In the genomic region with DNA sequence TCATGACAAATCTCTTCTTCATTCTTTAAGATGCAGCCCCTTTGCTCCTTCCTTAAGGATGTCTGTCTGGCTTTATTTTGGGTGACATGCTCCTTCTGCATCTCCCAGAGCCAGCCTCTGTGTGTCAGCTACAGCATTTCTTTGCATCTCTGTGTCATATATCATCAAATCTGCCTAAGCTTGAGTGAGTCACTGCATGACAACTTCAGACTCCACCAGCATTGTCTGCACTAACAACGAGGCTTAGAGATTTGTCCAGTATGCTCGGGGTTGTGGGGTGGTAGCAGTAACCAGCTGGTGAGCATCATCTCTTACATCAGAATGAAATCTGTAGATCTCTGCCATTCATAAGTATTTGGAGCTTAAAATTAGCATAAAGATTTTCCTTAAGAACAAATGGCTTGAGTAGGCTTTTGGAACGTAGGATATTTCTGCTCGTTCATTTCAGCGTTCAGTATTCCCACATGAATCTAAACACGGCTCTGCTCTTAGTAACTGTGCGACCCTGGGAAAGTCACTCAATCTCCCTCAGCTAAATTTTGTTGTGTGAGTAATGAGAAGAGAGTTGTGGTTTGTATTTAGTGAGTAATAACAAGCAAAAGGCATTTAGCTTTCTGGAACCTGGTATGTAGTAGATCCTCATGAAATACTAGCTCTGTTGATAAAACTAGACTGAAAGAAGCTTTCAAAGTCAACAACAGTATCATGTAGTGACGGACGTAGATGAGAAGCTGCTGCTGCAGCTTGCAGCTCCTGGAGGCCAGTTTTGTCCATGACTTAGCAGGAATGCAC, we compare ENCODE assay signal across 8 cellular contexts.
DNase-seq lines count a peak whose midpoint lies in the region; TF ChIP-seq lines count a peak whose summit lies in the region.
"Not testable (repeated sequence)": the region's sequence is repeated elsewhere in the genome, so short reads cannot be mapped to it uniquely, and the experiment has no call there.

No MANE protein-coding gene starts in this region.

- TF ChIP-seq CTCF in HFFc6 (IDR thresholded peaks at IDR 0.05); epithelial cell of esophagus (IDR thresholded peaks at IDR 0.05; ENCODE audit: insufficient read depth, low read depth, low read length, missing control alignments); kidney epithelial cell (IDR thresholded peaks at IDR 0.05; ENCODE audit: insufficient read depth, low read length, poor library complexity, severe bottlenecking): not testable (repeated sequence)

- peak; percentile 74 for DNase-seq in Daoy (ENCODE audit: low read depth)
- DNase-seq in HFFc6 = peak; percentile 67
- peak; percentile 42 for DNase-seq in NK-92 treated with Interleukin-12 subunit alpha and Interleukin-12 subunit beta, amount 100 ng/mL, for 24 hours (lab: John Stamatoyannopoulos, UW)
- peak; percentile 36 for DNase-seq in activated CD4-positive, alpha-beta T cell treated with anti-CD3 and anti-CD28 coated beads for 48 hours
- peak; percentile 34 for DNase-seq in activated naive CD4-positive, alpha-beta T cell treated with anti-CD3 and anti-CD28 coated beads for 36 hours
- DNase-seq in epithelial cell of esophagus (ENCODE audit: low read depth) = peak; percentile 65
- peak; percentile 7 for DNase-seq in kidney epithelial cell (ENCODE audit: low read depth)

- peak overlapping the region; percentile 58 for H3K27ac Mint-ChIP-seq in HFFc6
- H3K27ac Mint-ChIP-seq in activated naive CD4-positive, alpha-beta T cell treated with anti-CD3 and anti-CD28 coated beads for 36 hours = not testable (repeated sequence)
- peak overlapping the region; percentile 24 for H3K27ac Mint-ChIP-seq in stimulated activated naive CD8-positive, alpha-beta T cell treated with anti-CD3 and anti-CD28 coated beads, Interleukin-15, Interleukin-2, amounts not matched to agents 100 ng/mL and 50 ng/mL, for 24 hours

- H3K36me3 Mint-ChIP-seq in HFFc6 (ENCODE audit: low read depth); activated naive CD4-positive, alpha-beta T cell treated with anti-CD3 and anti-CD28 coated beads for 36 hours (ENCODE audit: low read depth); stimulated activated naive CD8-positive, alpha-beta T cell treated with anti-CD3 and anti-CD28 coated beads, Interleukin-15, Interleukin-2, amounts not matched to agents 100 ng/mL and 50 ng/mL, for 24 hours (ENCODE audit: low read depth): not testable (repeated sequence)

- intact Hi-C loops in activated naive CD4-positive, alpha-beta T cell treated with anti-CD3 and anti-CD28 coated beads for 36 hours (cut with micrococcal nuclease) = not testable (repeated sequence)

- not testable (repeated sequence) for H3K9me3 Mint-ChIP-seq in HFFc6; activated naive CD4-positive, alpha-beta T cell treated with anti-CD3 and anti-CD28 coated beads for 36 hours; stimulated activated naive CD8-positive, alpha-beta T cell treated with anti-CD3 and anti-CD28 coated beads, Interleukin-15, Interleukin-2, amounts not matched to agents 100 ng/mL and 50 ng/mL, for 24 hours

- not testable (repeated sequence) for H3K4me3 Mint-ChIP-seq in HFFc6; activated naive CD4-positive, alpha-beta T cell treated with anti-CD3 and anti-CD28 coated beads for 36 hours; stimulated activated naive CD8-positive, alpha-beta T cell treated with anti-CD3 and anti-CD28 coated beads, Interleukin-15, Interleukin-2, amounts not matched to agents 100 ng/mL and 50 ng/mL, for 24 hours

- not testable (repeated sequence) for H3K36me3 ChIP-seq in kidney epithelial cell (ENCODE audit: control insufficient read depth, insufficient read depth, low read length)

- peaks cover 25% of the 10 kb centered on the region for H3K4me1 Mint-ChIP-seq in HFFc6 (ENCODE audit: low read depth)
- H3K4me1 Mint-ChIP-seq in activated naive CD4-positive, alpha-beta T cell treated with anti-CD3 and anti-CD28 coated beads for 36 hours (ENCODE audit: low read depth) = not testable (repeated sequence)
- H3K4me1 Mint-ChIP-seq in stimulated activated naive CD8-positive, alpha-beta T cell treated with anti-CD3 and anti-CD28 coated beads, Interleukin-15, Interleukin-2, amounts not matched to agents 100 ng/mL and 50 ng/mL, for 24 hours (ENCODE audit: low read depth) = peaks cover 32% of the 10 kb centered on the region

- CTCF ChIA-PET in activated naive CD4-positive, alpha-beta T cell treated with anti-CD3 and anti-CD28 coated beads for 36 hours (lab: Charles Lee) = interaction anchor here (1.3 to 1.5 kb wide), 2 partner anchors 11 to 15 kb away, joined by 3 to 4 read pairs; no protein-coding TSS in a partner anchor

- H3K4me3 ChIP-seq in epithelial cell of esophagus (ENCODE audit: low read length); kidney epithelial cell (ENCODE audit: low read depth, low read length): not testable (repeated sequence)

- H3K27me3 ChIP-seq in kidney epithelial cell (ENCODE audit: control insufficient read depth, insufficient read depth, low read length) = not testable (repeated sequence)

- not testable (repeated sequence) for H3K27me3 Mint-ChIP-seq in HFFc6 (ENCODE audit: insufficient read depth)
- peaks cover 27% of the 10 kb centered on the region for H3K27me3 Mint-ChIP-seq in activated naive CD4-positive, alpha-beta T cell treated with anti-CD3 and anti-CD28 coated beads for 36 hours (ENCODE audit: low read depth)
- peaks cover 55% of the 10 kb centered on the region for H3K27me3 Mint-ChIP-seq in stimulated activated naive CD8-positive, alpha-beta T cell treated with anti-CD3 and anti-CD28 coated beads, Interleukin-15, Interleukin-2, amounts not matched to agents 100 ng/mL and 50 ng/mL, for 24 hours

Comparison
In these comparisons a context has a peak if more than half of its experiments do, and no peak if none do; other contexts are left out.
1. DNase-seq: peak in every context shown above with its lines; median percentile 74 in Daoy; 67 in HFFc6; 65 in epithelial cell of esophagus; 42 in NK-92 treated with Interleukin-12 subunit alpha and Interleukin-12 subunit beta, amount 100 ng/mL, for 24 hours; 36 in activated CD4-positive, alpha-beta T cell treated with anti-CD3 and anti-CD28 coated beads for 48 hours; 34 in activated naive CD4-positive, alpha-beta T cell treated with anti-CD3 and anti-CD28 coated beads for 36 hours; 7 in kidney epithelial cell.